Comparison of ENCODE assay signal across 8 cellular contexts in genomic region chr1:68496680-68497357, GRCh38. TPM values are rescaled to one million over a fixed set of nuclear protein-coding genes. Genes with fewer than 3 reads are reported as not detected.
A peak's percentile ranks its signal among the peaks of the same experiment; 100 is the strongest.
DNase-seq lines count a peak whose midpoint lies in the region; ATAC-seq and TF ChIP-seq lines count a peak whose summit lies in the region.

DEPDC1 (minus strand) TSS chr1:68497082; CDS start chr1:68496999, 83 bp downstream.

- TF ChIP-seq POLR2A in GM18951 (IDR thresholded peaks at IDR 0.05; ENCODE audit: extremely low read depth, insufficient read depth, insufficient read length): peak; percentile 78

- H3K9me3 Mint-ChIP-seq in chondrocyte (ENCODE audit: low read depth): peaks cover 4% of the 10 kb centered on the region

- peak within 1 kb of the TSS; percentile 72 for H3K27ac Mint-ChIP-seq in chondrocyte (ENCODE audit: unreplicated experiment)

- TF ChIP-seq CTCF in AG09309 (IDR thresholded peaks at IDR 0.05; ENCODE audit: control insufficient read depth, insufficient read depth, low read depth, low read length, missing control alignments) (no peak), chondrocyte (IDR thresholded peaks at IDR 0.05) (peak; percentile 38)

- H3K27me3 Mint-ChIP-seq in chondrocyte (ENCODE audit: low read depth): no peaks in the 10 kb centered on the region

- peaks cover 16% of the 10 kb centered on the region for H3K4me1 Mint-ChIP-seq in chondrocyte (ENCODE audit: low read depth)

- in situ Hi-C loops in GM18951 (cut with MboI; ENCODE audit: low sequenced_read_pairs, unreplicated experiment): no loop called here

- H3K4me3 Mint-ChIP-seq in chondrocyte (ENCODE audit: unreplicated experiment): peak within 1 kb of the TSS; percentile 89

- H3K36me3 Mint-ChIP-seq in chondrocyte (ENCODE audit: low read depth): peaks cover 2% of the 10 kb centered on the region

- peak; percentile 66 for DNase-seq in AG09309 (ENCODE audit: low read depth)
- DNase-seq in NCI-H226: peak; percentile 94
- peak; percentile 58 for DNase-seq in activated CD4-positive, CD25-positive, alpha-beta regulatory T cell treated with anti-CD3 and anti-CD28 coated beads, Interleukin-2, amount 50 U/mL, for 16 hours (ENCODE audit: low read depth, low spot score)
- peak; percentile 98 for DNase-seq in chondrocyte (ENCODE audit: low spot score)
- DNase-seq in kidney glomerular epithelial cell (lab: John Stamatoyannopoulos, UW): peak; percentile 78
- peak; percentile 11 to 32 for DNase-seq in stimulated activated CD4-positive, alpha-beta T cell treated with anti-CD3 and anti-CD28 coated beads, Interleukin-1b, Interleukin-23, amount 100 ng/mL, for 1 hour (ENCODE audit: low read depth in 2 of 2)

- H3K4me3 ChIP-seq in AG09309 (ENCODE audit: control insufficient read depth, low read depth, low read length): peak within 1 kb of the TSS; percentile 82

- peak; percentile 95 for ATAC-seq in HG03175 (IDR thresholded peaks at IDR 0.05; ENCODE audit: unreplicated experiment)

RNA-seq across cellular contexts. Expression of gene DEPDC1, which starts in this region (rescaled TPM):
- 4.3 to 5.2 TPM (median 4.7 TPM) in 3 replicates for total RNA-seq in chondrocyte

Comparison
In these comparisons a context has a peak if more than half of its experiments do, and no peak if none do; other contexts are left out.
1. Peak in every context shown above with its lines: DNase-seq, ATAC-seq and H3K4me3 ChIP-seq.
2. DNase-seq: peak in every context shown above with its lines; median percentile 98 in chondrocyte; 94 in NCI-H226; 78 in kidney glomerular epithelial cell; 66 in AG09309; 58 in activated CD4-positive, CD25-positive, alpha-beta regulatory T cell treated with anti-CD3 and anti-CD28 coated beads, Interleukin-2, amount 50 U/mL, for 16 hours; 22 in stimulated activated CD4-positive, alpha-beta T cell treated with anti-CD3 and anti-CD28 coated beads, Interleukin-1b, Interleukin-23, amount 100 ng/mL, for 1 hour.